8 cellular contexts compared by ENCODE assay signal in the genomic region with DNA sequence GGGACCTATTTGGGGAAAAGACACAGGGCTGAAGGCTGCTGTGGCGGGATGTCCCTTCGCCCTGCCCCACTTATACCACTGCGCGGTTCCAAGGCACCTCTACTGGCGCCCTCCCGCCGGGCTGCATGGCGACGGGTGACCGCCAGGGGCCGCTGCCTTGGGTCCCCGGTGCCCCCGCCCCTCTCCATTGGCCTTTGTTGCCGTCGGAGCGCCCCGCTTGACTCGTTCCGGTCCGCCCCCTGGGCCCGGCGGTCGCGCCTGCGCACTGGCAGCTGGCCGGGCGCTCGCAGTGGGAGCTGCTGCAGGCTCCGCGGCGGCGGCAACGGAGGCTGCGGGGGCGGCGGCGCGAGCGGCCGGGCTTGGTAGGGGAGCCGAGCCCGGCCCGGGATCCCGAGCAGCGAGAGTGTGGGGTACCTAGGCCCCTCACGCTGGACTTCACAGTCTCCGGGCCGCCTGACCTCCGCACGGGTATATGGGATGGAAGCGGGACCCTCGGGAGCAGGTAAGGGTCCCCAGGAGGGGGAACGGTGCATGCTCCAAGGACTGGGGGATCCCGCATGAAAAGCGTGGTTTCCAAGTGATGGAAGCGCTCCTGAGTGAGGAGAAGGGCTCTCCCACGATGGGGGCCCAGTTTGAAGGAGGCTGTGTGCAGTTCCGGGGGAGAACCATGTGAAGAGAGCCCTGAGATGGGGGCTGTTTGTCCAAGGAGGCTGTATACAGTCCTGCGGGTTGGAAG. TPM values are rescaled to one million over a fixed set of nuclear protein-coding genes. Genes with fewer than 3 reads are reported as not detected.
A peak's percentile ranks its signal among the peaks of the same experiment; 100 is the strongest.
DNase-seq lines count a peak whose midpoint lies in the region; ATAC-seq, FAIRE-seq and TF ChIP-seq lines count a peak whose summit lies in the region.

A gene (plus strand): TSS at position 265 of the 736 bp plus-strand sequence. CDS start 213 bp downstream, at position 478.

- H3K27ac ChIP-seq in effector memory CD4-positive, alpha-beta T cell (ENCODE audit: insufficient read depth, low read length, poor library complexity, severe bottlenecking), result peak within 1 kb of the TSS; percentile 66

- POLR2A ChIA-PET in Caco-2 (lab: Charles Lee), result no interaction called here
- POLR2A ChIA-PET in activated CD8-positive, alpha-beta memory T cell treated with anti-CD3 and anti-CD28 coated beads for 36 hours (lab: Charles Lee), result interaction anchor here (0.6 kb wide), 1 partner anchor 431 kb away, joined by 3 read pairs; no protein-coding TSS in a partner anchor

- H3K4me3 Mint-ChIP-seq in Caco-2 (ENCODE audit: unreplicated experiment) (peak within 1 kb of the TSS; percentile 79), memory B cell (peak within 1 kb of the TSS; percentile 98)

- H3K9me3 ChIP-seq in Caco-2, result no peaks in the 10 kb centered on the region
- H3K9me3 ChIP-seq in effector memory CD4-positive, alpha-beta T cell (ENCODE audit: control insufficient read depth, low read length), result no peaks in the 10 kb centered on the region

- peak; percentile 78 for FAIRE-seq in HTR-8/SVneo (lab: Jason Lieb, UNC)

- peaks cover 30% of the 10 kb centered on the region for H3K4me1 Mint-ChIP-seq in Caco-2 (ENCODE audit: low read depth, unreplicated experiment)
- peaks cover 41% of the 10 kb centered on the region for H3K4me1 Mint-ChIP-seq in memory B cell

- H3K27me3 ChIP-seq in Caco-2 (replicated peaks; ENCODE audit: control insufficient read depth, insufficient read depth, low read length), result no peaks in the 10 kb centered on the region
- peaks cover 3% of the 10 kb centered on the region for H3K27me3 ChIP-seq in effector memory CD4-positive, alpha-beta T cell (replicated peaks; ENCODE audit: control insufficient read depth, insufficient read depth, low read length, poor library complexity, severe bottlenecking)

- BruUV-seq in Caco-2 (replicated peaks; lab: Mats Ljungman, UMichigan), result no TSS peak

- no peaks in the 10 kb centered on the region for H3K9me3 Mint-ChIP-seq in Caco-2 (ENCODE audit: unreplicated experiment)
- no peaks in the 10 kb centered on the region for H3K9me3 Mint-ChIP-seq in memory B cell

- H3K27ac Mint-ChIP-seq in Caco-2 (ENCODE audit: unreplicated experiment), result no peak within 1 kb of the TSS
- H3K27ac Mint-ChIP-seq in memory B cell, result peak within 1 kb of the TSS; percentile 93

- H3K36me3 Mint-ChIP-seq in Caco-2 (ENCODE audit: insufficient read depth, unreplicated experiment) (peaks cover 7% of the 10 kb centered on the region), memory B cell (no peaks in the 10 kb centered on the region)

- peak within 1 kb of the TSS; percentile 64 for H3K4me3 ChIP-seq in Caco-2 (ENCODE audit: low read depth, low read length)
- peak within 1 kb of the TSS; percentile 96 for H3K4me3 ChIP-seq in effector memory CD4-positive, alpha-beta T cell (ENCODE audit: insufficient read depth, low read depth, low read length, poor library complexity, severe bottlenecking)

- intact Hi-C loops in Caco-2 (cut with micrococcal nuclease; ENCODE audit: unreplicated experiment), result no loop called here

- TF ChIP-seq CTCF in Caco-2 (IDR thresholded peaks at IDR 0.05; ENCODE audit: insufficient read depth in 1 of 2, low read depth in 1 of 2, low read length in 1 of 2, severe bottlenecking in 1 of 2, unreplicated experiment in 1 of 2), result peak; percentile 45 to 67

- H3K4me1 ChIP-seq in Caco-2, result peaks cover 21% of the 10 kb centered on the region
- peaks cover 18% of the 10 kb centered on the region for H3K4me1 ChIP-seq in effector memory CD4-positive, alpha-beta T cell (ENCODE audit: control insufficient read depth, insufficient read depth, low read length, poor library complexity, severe bottlenecking)

- DNase-seq in Caco-2 (peak; percentile 81 to 87), HTR-8/SVneo (ENCODE audit: insufficient read length, low spot score) (peak; percentile 97), NOMO-1 (lab: John Stamatoyannopoulos, UW; ENCODE audit: unreplicated experiment in 2 of 2) (peak; percentile 87 to 93), memory B cell (ENCODE audit: low spot score in 2 of 2) (peak; percentile 97 to 99)
- DNase-seq in effector memory CD4-positive, alpha-beta T cell, result peak; percentile 93 to 95 (median 95)
- DNase-seq in stimulated activated CD8-positive, alpha-beta memory T cell treated with anti-CD3 and anti-CD28 coated beads, Interleukin-12 subunit alpha, Interleukin-12 subunit beta, amount 100 ng/mL, for 1 hour (ENCODE audit: low read depth), result peak; percentile 94

- ATAC-seq in GM21367 (IDR thresholded peaks at IDR 0.05; ENCODE audit: unreplicated experiment) (peak; percentile 84), memory B cell (ENCODE audit: low read depth) (peak; percentile 85)

- CTCF ChIA-PET in Caco-2 (lab: Charles Lee), result interaction anchor here (0.6 kb wide), 2 partner anchors 28 to 47 kb away, joined by 3 to 6 read pairs; no protein-coding TSS in a partner anchor
- CTCF ChIA-PET in activated CD8-positive, alpha-beta memory T cell treated with anti-CD3 and anti-CD28 coated beads for 36 hours (lab: Charles Lee), result interaction anchor here (0.6 to 1.8 kb wide), 6 partner anchors 9 to 166 kb away, joined by 3 to 5 read pairs (median 4); a partner anchor contains a TSS

- H3K27me3 Mint-ChIP-seq in Caco-2 (ENCODE audit: insufficient read depth, unreplicated experiment) (no peaks in the 10 kb centered on the region), memory B cell (peaks cover 1% of the 10 kb centered on the region)

- H3K36me3 ChIP-seq in Caco-2 (ENCODE audit: control insufficient read depth, insufficient read depth, low read length), result no peaks in the 10 kb centered on the region
- no peaks in the 10 kb centered on the region for H3K36me3 ChIP-seq in effector memory CD4-positive, alpha-beta T cell (ENCODE audit: control insufficient read depth, insufficient read depth, low read length)

RNA-seq across cellular contexts. Expression of the gene that starts here (rescaled TPM):
- 28.9 and 29.8 TPM in 2 replicates for total RNA-seq in Caco-2 (2022)
- 10 to 100 TPM; 41.6 to 43.2 TPM for total RNA-seq in activated CD8-positive, alpha-beta memory T cell treated with anti-CD3 and anti-CD28 coated beads for 36 hours

Comparison
In these comparisons a context has a peak if more than half of its experiments do, and no peak if none do; other contexts are left out.
1. Peak in every context shown above with its lines: DNase-seq, ATAC-seq, H3K4me3 ChIP-seq and H3K27ac ChIP-seq.